Comparison of ENCODE assay signal across 1 cellular context in genomic region chr12:6759741-6760140, GRCh38.
TF ChIP-seq lines count a peak whose summit lies in the region.

No MANE protein-coding gene starts in this region.

TF ChIP-seq in HepG2, 621 proteins besides CTCF, POLR2A, EP300 and RAD21:
- TF ChIP-seq CENPX (CRISPR knock-in tag; IDR thresholded peaks at IDR 0.05) (no peak), ZNF142 (CRISPR knock-in tag; IDR thresholded peaks at IDR 0.05) (no peak), ZKSCAN1 (IDR thresholded peaks at IDR 0.05; ENCODE audit: low read length) (no peak), ZNF552 (CRISPR knock-in tag; IDR thresholded peaks at IDR 0.05; ENCODE audit: borderline replicate concordance) (no peak), ZNF318 (CRISPR knock-in tag; IDR thresholded peaks at IDR 0.05) (no peak), ZNF18 (CRISPR knock-in tag; IDR thresholded peaks at IDR 0.05; ENCODE audit: insufficient replicate concordance) (no peak), TRAFD1 (CRISPR knock-in tag; IDR thresholded peaks at IDR 0.05; ENCODE audit: borderline replicate concordance) (no peak), SYNCRIP (IDR thresholded peaks at IDR 0.05; ENCODE audit: insufficient read depth, low read depth, low read length) (no peak), RERE (CRISPR knock-in tag; IDR thresholded peaks at IDR 0.05; ENCODE audit: low read depth) (no peak)
TF ChIP-seq in HepG2: peak in this region for 0.
